In the genomic region with DNA sequence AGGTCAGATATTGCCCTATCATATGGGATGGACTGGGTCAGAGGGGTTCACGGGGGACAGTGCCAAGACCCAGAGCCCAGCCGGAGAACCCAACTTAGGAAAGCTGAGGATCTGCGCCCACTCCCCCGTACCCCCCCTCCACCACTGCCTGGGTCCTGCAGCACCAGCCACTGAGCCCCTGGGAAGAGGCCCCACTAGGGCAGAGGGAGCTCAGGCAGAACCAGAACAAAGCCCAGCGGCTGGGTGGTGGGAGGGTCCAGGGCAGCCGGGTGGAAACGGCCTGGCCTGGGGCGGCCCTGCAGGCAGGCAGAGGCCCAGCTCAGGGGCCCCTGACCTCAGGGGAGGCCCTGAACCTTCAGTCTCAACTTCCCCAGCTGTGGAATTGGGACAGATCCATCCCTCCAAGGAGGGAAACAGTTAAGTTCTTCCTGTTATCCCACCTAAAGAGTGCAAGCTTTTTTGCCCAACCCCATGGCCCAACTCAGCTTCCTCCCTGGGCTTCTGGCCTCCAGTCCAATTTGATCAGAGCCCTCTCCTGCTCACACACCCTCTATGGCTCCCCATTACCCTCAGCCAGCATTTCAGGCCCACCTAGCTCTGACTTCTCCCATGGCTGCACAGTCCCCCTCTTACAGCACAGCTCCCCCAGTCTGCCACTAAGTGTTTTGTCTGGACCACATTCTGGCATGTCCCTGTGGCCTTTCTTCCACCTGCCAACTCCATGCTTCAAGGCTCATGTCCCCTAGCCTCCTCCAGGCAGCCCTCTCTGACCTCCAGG, we compare ENCODE assay signal across 9 cellular contexts. TPM values are rescaled to one million over a fixed set of nuclear protein-coding genes. Genes with fewer than 3 reads are reported as not detected.
A peak's percentile ranks its signal among the peaks of the same experiment; 100 is the strongest.
DNase-seq lines count a peak whose midpoint lies in the region; ATAC-seq, FAIRE-seq and TF ChIP-seq lines count a peak whose summit lies in the region.
"Had no signal": no experiment of that assay in that cellular context is flagged by ENCODE, and none has a peak within 500 bp of the region (broad histone marks: within the 10 kb centered on the region; RNA-seq: fewer than 3 reads in every experiment).

No MANE protein-coding gene starts in this region.

- ATAC-seq in GM21825 (IDR thresholded peaks at IDR 0.05; ENCODE audit: unreplicated experiment) = no peak

- DNase-seq in adipocyte (ENCODE audit: low read depth) (no peak), kidney (no peak), stomach (no peak), SHP77 treated with DMSO at 0.1 percent for 48 hours (lab: John Stamatoyannopoulos, UW) (no peak), SKM-1 treated with dmso at 0.1 percent for 144 hours (lab: John Stamatoyannopoulos, UW; ENCODE audit: unreplicated experiment) (no peak)
- DNase-seq: activated naive CD4-positive, alpha-beta T cell treated with anti-CD3 and anti-CD28 coated beads, Interleukin-2, amount 50 U/mL, for 16 hours; NCI-H2107 had no signal

- WGBS in stomach, 5 donors = 35 to 61% (median 41%) methylated on average over 4 to 8 of the region's 8 CpGs

- TF ChIP-seq EP300 in stomach (IDR thresholded peaks at IDR 0.05) = no peak

- no peak for FAIRE-seq in kidney (lab: Jason Lieb, UNC)

- CTCF ChIA-PET in HEK293 (lab: Yijun Ruan, JAX) = interaction anchor here (0.7 to 1.6 kb wide), 4 partner anchors 18 to 190 kb away, joined by 3 to 4 read pairs (median 4); partner anchors contain the start of gene USE1

- TF ChIP-seq POLR2A in stomach (IDR thresholded peaks at IDR 0.05) = no peak

- TF ChIP-seq CTCF in HEK293 (tag by site-specific recombination; IDR thresholded peaks at IDR 0.05) (no peak), kidney (IDR thresholded peaks at IDR 0.05; ENCODE audit: borderline replicate concordance, extremely low read depth, insufficient read depth) (no peak), stomach (IDR thresholded peaks at IDR 0.05) (no peak)

- no peak overlapping the region for H3K4me3 ChIP-seq in HEK293 (ENCODE audit: low read depth, low read length)
- peak overlapping the region; percentile 96 for H3K4me3 ChIP-seq in adipocyte (ENCODE audit: low read length)
- peak overlapping the region; percentile 82 to 86 for H3K4me3 ChIP-seq in kidney (ENCODE audit: low read length in 2 of 2)
- H3K4me3 ChIP-seq in stomach = peak overlapping the region in 3 of 4 donors; percentile 86 to 97 (median 95)

- H3K4me1 ChIP-seq in HEK293 (ENCODE audit: control insufficient read depth, insufficient read depth, low read length) (peaks cover 5% of the 10 kb centered on the region), adipocyte (ENCODE audit: control insufficient read depth, insufficient read depth, low read length) (peaks cover 43% of the 10 kb centered on the region), kidney (ENCODE audit: control insufficient read depth in 1 of 2, insufficient read depth in 1 of 2, low read depth in 1 of 2, low read length in 2 of 2) (peaks cover 22 to 24% of the 10 kb centered on the region in 2 donors), stomach (peaks cover 53 to 81% (median 76%) of the 10 kb centered on the region in 4 donors)

- intact Hi-C loops in kidney (cut with DNase I) (no loop called here), stomach (cut with DNase I; ENCODE audit: low total_unique reads) (no loop called here)

- H3K27me3 ChIP-seq in adipocyte (replicated peaks; ENCODE audit: control insufficient read depth, insufficient read depth, low read length) (no peaks in the 10 kb centered on the region), stomach (no peaks in the 10 kb centered on the region)

- no peaks in the 10 kb centered on the region for H3K9me3 ChIP-seq in HEK293 (ENCODE audit: control insufficient read depth, insufficient read depth, low read depth, low read length)
- H3K9me3 ChIP-seq in adipocyte (ENCODE audit: control insufficient read depth, low read length) = no peaks in the 10 kb centered on the region
- no peaks in the 10 kb centered on the region for H3K9me3 ChIP-seq in kidney (ENCODE audit: control insufficient read depth in 1 of 2, low read length in 2 of 2)
- no peaks in the 10 kb centered on the region for H3K9me3 ChIP-seq in stomach

- POLR2A ChIA-PET in HEK293 (lab: Yijun Ruan, JAX) = interaction anchor here (0.6 to 6.8 kb wide), 5 partner anchors 16 to 38 kb away, joined by 5 to 29 read pairs (median 7); partner anchors contain the start of genes BABAM1, OCEL1 and USE1

- H3K9ac ChIP-seq in adipocyte (ENCODE audit: low read length) (peak overlapping the region; percentile 96), kidney (ENCODE audit: low read length in 2 of 2) (peak overlapping the region; percentile 46 to 81)

- H3K27ac ChIP-seq in HEK293 (ENCODE audit: extremely low read depth, low read depth, low read length) (no peak overlapping the region), kidney (ENCODE audit: low read depth in 2 of 2, low read length in 2 of 2) (peak overlapping the region; percentile 13 to 88), stomach (peak overlapping the region; percentile 83 to 95 (median 87))

- H3K36me3 ChIP-seq in HEK293 (ENCODE audit: control insufficient read depth in 2 of 2, insufficient read depth in 1 of 2, low read length in 2 of 2) (peaks cover 0 to 27% of the 10 kb centered on the region in 2 experiments; a peak in 2 of 3 replicates), adipocyte (ENCODE audit: control insufficient read depth, insufficient read depth, low read length, severe bottlenecking) (peaks cover 22% of the 10 kb centered on the region), kidney (ENCODE audit: control insufficient read depth in 1 of 2, insufficient read depth in 2 of 2, low read length in 2 of 2) (peaks cover 3 to 16% of the 10 kb centered on the region in 2 donors), stomach (peaks cover 0 to 20% (median 20%) of the 10 kb centered on the region in 4 donors)

TF ChIP-seq in HEK293, 187 proteins besides CTCF, POLR2A, EP300 and RAD21:
- TF ChIP-seq ZNF112 (tag by site-specific recombination; IDR thresholded peaks at IDR 0.05) (no peak), KLF7 (tag by site-specific recombination; IDR thresholded peaks at IDR 0.05; ENCODE audit: borderline replicate concordance) (no peak), ZNF580 (tag by site-specific recombination; IDR thresholded peaks at IDR 0.05) (peak; percentile 70; the same call in 1 of the 2 replicates), ZSCAN30 (tag by site-specific recombination; IDR thresholded peaks at IDR 0.05) (0 out of 2 replicates have a peak, but pooled peaks have one; percentile 54), ZSCAN16 (tag by site-specific recombination; IDR thresholded peaks at IDR 0.05) (no peak), GLIS2 (tag by site-specific recombination; IDR thresholded peaks at IDR 0.05) (peak; percentile 52; the same call in 1 of the 2 replicates), ZNF623 (tag by site-specific recombination; IDR thresholded peaks at IDR 0.05) (0 out of 2 replicates have a peak, but pooled peaks have one; percentile 20), ZNF16 (tag by site-specific recombination; IDR thresholded peaks at IDR 0.05; ENCODE audit: low read depth) (peak; percentile 99), ZNF114 (tag by site-specific recombination; IDR thresholded peaks at IDR 0.05) (no peak), KLF1 (tag by site-specific recombination; IDR thresholded peaks at IDR 0.05) (no peak), HOXD13 (CRISPR knock-in tag; IDR thresholded peaks at IDR 0.05; ENCODE audit: borderline replicate concordance) (no peak), BCL11B (tag by site-specific recombination; IDR thresholded peaks at IDR 0.05; ENCODE audit: low read depth) (peak; percentile 45; the same call in 1 of the 2 replicates), BCL11A (tag by site-specific recombination; IDR thresholded peaks at IDR 0.05; ENCODE audit: low read depth) (peak; percentile 58; the same call in 1 of the 2 replicates)
- TF ChIP-seq, protein P1, sequence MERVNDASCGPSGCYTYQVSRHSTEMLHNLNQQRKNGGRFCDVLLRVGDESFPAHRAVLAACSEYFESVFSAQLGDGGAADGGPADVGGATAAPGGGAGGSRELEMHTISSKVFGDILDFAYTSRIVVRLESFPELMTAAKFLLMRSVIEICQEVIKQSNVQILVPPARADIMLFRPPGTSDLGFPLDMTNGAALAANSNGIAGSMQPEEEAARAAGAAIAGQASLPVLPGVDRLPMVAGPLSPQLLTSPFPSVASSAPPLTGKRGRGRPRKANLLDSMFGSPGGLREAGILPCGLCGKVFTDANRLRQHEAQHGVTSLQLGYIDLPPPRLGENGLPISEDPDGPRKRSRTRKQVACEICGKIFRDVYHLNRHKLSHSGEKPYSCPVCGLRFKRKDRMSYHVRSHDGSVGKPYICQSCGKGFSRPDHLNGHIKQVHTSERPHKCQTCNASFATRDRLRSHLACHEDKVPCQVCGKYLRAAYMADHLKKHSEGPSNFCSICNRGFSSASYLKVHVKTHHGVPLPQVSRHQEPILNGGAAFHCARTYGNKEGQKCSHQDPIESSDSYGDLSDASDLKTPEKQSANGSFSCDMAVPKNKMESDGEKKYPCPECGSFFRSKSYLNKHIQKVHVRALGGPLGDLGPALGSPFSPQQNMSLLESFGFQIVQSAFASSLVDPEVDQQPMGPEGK (tag by site-specific recombination; IDR thresholded peaks at IDR 0.05) = 0 out of 2 replicates have a peak, but pooled peaks have one; percentile 5

RNA-seq across cellular contexts. Expression of gene NR2F6, which starts 3.1 kb away (rescaled TPM):
- 46.8 TPM for total RNA-seq in kidney
- 60.2 TPM for polyA plus RNA-seq in kidney (ENCODE audit: insufficient read depth, low read depth, low replicate concordance)
- 100 to 1,000 TPM in 1 of 5 donors, 10 to 100 TPM in 4; 35.3 to 641 (median 47.3) TPM for total RNA-seq in stomach
- 10 to 100 TPM; 34.4 to 57.9 (median 45.0) TPM for polyA plus RNA-seq in stomach

RNA-seq across cellular contexts. Expression of gene OCEL1, which starts 16.6 kb away (rescaled TPM):
- total RNA-seq in kidney = 35.3 TPM
- 80.1 TPM for polyA plus RNA-seq in kidney (ENCODE audit: insufficient read depth, low read depth, low replicate concordance)
- 10 to 100 TPM in 1 of 5 donors, 1 to 10 TPM in 4; 4.7 to 13.0 (median 8.3) TPM for total RNA-seq in stomach
- polyA plus RNA-seq in stomach = 10 to 100 TPM; 25.9 to 43.2 (median 39.7) TPM

RNA-seq across cellular contexts. Expression of gene USHBP1, which starts 21.9 kb away (rescaled TPM):
- total RNA-seq in kidney (8.9 TPM), stomach (1 to 10 TPM in 3 of 5 donors, not detected in 2; 3.3 to 7.7 (median 4.5) TPM)
- polyA plus RNA-seq in kidney (ENCODE audit: insufficient read depth, low read depth, low replicate concordance) (7.2 TPM), stomach (1 to 10 TPM; 2.1 to 4.1 (median 3.5) TPM)

RNA-seq across cellular contexts. Expression of gene BABAM1, which starts 24.6 kb away (rescaled TPM):
- 69.4 TPM for total RNA-seq in kidney
- polyA plus RNA-seq in kidney (ENCODE audit: insufficient read depth, low read depth, low replicate concordance) = 105 TPM
- total RNA-seq in stomach = 100 to 1,000 TPM in 2 of 5 donors, 10 to 100 TPM in 3; 26.2 to 146 (median 59.7) TPM
- polyA plus RNA-seq in stomach = 10 to 100 TPM; 66.3 to 87.1 (median 79.9) TPM

RNA-seq across cellular contexts. Expression of gene USE1, which starts 27.5 kb away (rescaled TPM):
- 26.0 TPM for total RNA-seq in kidney
- polyA plus RNA-seq in kidney (ENCODE audit: insufficient read depth, low read depth, low replicate concordance) = 52.6 TPM
- total RNA-seq in stomach = 100 to 1,000 TPM in 1 of 5 donors, 10 to 100 TPM in 3, not detected in 1; 16.2 to 113 (median 22.1) TPM
- polyA plus RNA-seq in stomach = 10 to 100 TPM; 55.3 to 68.6 (median 64.9) TPM
